13 cellular contexts compared by ENCODE assay signal in the genomic region with DNA sequence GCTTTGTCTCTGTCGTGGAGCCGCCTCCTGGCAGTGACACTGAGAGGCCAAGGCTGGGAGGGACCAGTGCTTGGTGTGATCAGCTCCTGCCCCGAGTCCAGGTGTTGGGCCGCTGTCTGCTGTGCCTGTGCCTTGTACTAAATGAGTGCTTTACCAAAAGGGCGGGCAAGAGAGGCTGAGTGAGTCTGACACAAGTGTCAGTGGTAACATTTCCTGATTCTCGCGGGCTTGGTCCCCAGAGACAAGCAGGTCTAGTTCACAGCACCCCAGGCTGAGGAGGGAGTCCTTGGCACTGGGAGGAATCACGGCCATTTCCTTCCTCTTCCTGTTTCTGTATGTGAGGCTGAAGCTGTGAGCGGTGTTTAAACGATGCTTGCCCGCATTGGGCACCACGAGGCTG. TPM values are rescaled to one million over a fixed set of nuclear protein-coding genes. Genes with fewer than 3 reads are reported as not detected.
A peak's percentile ranks its signal among the peaks of the same experiment; 100 is the strongest.
DNase-seq lines count a peak whose midpoint lies in the region; ATAC-seq and TF ChIP-seq lines count a peak whose summit lies in the region.
"Had no signal": no experiment of that assay in that cellular context is flagged by ENCODE, and none has a peak within 500 bp of the region (broad histone marks: within the 10 kb centered on the region; RNA-seq: fewer than 3 reads in every experiment).

No MANE protein-coding gene starts in this region.

- peaks cover 82% of the 10 kb centered on the region for H3K36me3 Mint-ChIP-seq in MCF 10A (ENCODE audit: insufficient read depth, unreplicated experiment)
- peaks cover 33% of the 10 kb centered on the region for H3K36me3 Mint-ChIP-seq in activated naive CD8-positive, alpha-beta T cell treated with anti-CD3 and anti-CD28 coated beads, Interleukin-2, amount 10 ng/mL, durations not matched to agents 7 days and 5 days

- H3K9me3 Mint-ChIP-seq in MCF 10A (ENCODE audit: unreplicated experiment), result no peaks in the 10 kb centered on the region
- no peaks in the 10 kb centered on the region for H3K9me3 Mint-ChIP-seq in activated naive CD8-positive, alpha-beta T cell treated with anti-CD3 and anti-CD28 coated beads, Interleukin-2, amount 10 ng/mL, durations not matched to agents 7 days and 5 days
- H3K9me3 Mint-ChIP-seq: mesothelial cell of epicardium had no signal

- H3K9me3 ChIP-seq in breast epithelium, result no peaks in the 10 kb centered on the region
- H3K9me3 ChIP-seq: tibial nerve had no signal

- TF ChIP-seq CTCF in MCF 10A (IDR thresholded peaks at IDR 0.05; ENCODE audit: unreplicated experiment) (no peak), breast epithelium (IDR thresholded peaks at IDR 0.05) (no peak)

- H3K27ac ChIP-seq in breast epithelium, result peak overlapping the region in 1 of 2 donors; percentile 3
- H3K27ac ChIP-seq: tibial nerve, VCaP had no signal

- no peaks in the 10 kb centered on the region for H3K4me1 Mint-ChIP-seq in MCF 10A (ENCODE audit: insufficient read depth, unreplicated experiment)
- peaks cover 45% of the 10 kb centered on the region for H3K4me1 Mint-ChIP-seq in activated naive CD8-positive, alpha-beta T cell treated with anti-CD3 and anti-CD28 coated beads, Interleukin-2, amount 10 ng/mL, durations not matched to agents 7 days and 5 days

- H3K4me1 ChIP-seq in breast epithelium, result no peaks in the 10 kb centered on the region

- no peak for DNase-seq in MCF 10A (ENCODE audit: unreplicated experiment)
- no peak for DNase-seq in breast epithelium (ENCODE audit: low spot score in 2 of 2)
- DNase-seq in NAMALWA (ENCODE audit: low spot score), result peak; percentile 62
- DNase-seq in activated naive CD8-positive, alpha-beta T cell treated with anti-CD3 and anti-CD28 coated beads, Interleukin-2, amount 10 ng/mL, durations not matched to agents 7 days and 5 days, result no peak
- DNase-seq in NCI-H446 (lab: John Stamatoyannopoulos, UW), result no peak
- DNase-seq in stimulated activated CD4-positive, alpha-beta T cell treated with anti-CD3 and anti-CD28 coated beads, Interleukin-2, amount 100 ng/mL, for 48 hours, result no peak
- DNase-seq: glutamatergic neuron, NCI-H2081 treated with DMSO at 0.1 percent for 48 hours had no signal

- no peak overlapping the region for H3K4me3 ChIP-seq in breast epithelium
- H3K4me3 ChIP-seq: tibial nerve had no signal

- CTCF ChIA-PET in MCF 10A (lab: Yijun Ruan, JAX), result interaction anchor here (0.6 kb wide), 1 partner anchor 175 kb away, joined by 3 read pairs; no protein-coding TSS in a partner anchor

- peak; percentile 3 for ATAC-seq in activated naive CD8-positive, alpha-beta T cell treated with anti-CD3 and anti-CD28 coated beads, Interleukin-2, amount 10 ng/mL, durations not matched to agents 7 days and 5 days (ENCODE audit: low read depth)
- ATAC-seq in GM21528 (IDR thresholded peaks at IDR 0.05; ENCODE audit: low FRiP score, unreplicated experiment), result no peak
- no peak for ATAC-seq in GM18505 (IDR thresholded peaks at IDR 0.05; ENCODE audit: unreplicated experiment)

- H3K27me3 Mint-ChIP-seq in MCF 10A (ENCODE audit: insufficient read depth, unreplicated experiment), result no peaks in the 10 kb centered on the region
- H3K27me3 Mint-ChIP-seq in activated naive CD8-positive, alpha-beta T cell treated with anti-CD3 and anti-CD28 coated beads, Interleukin-2, amount 10 ng/mL, durations not matched to agents 7 days and 5 days, result no peaks in the 10 kb centered on the region

- H3K36me3 ChIP-seq in breast epithelium, result peaks cover 10% of the 10 kb centered on the region

- POLR2A ChIA-PET in MCF 10A (lab: Yijun Ruan, JAX), result no interaction called here
- POLR2A ChIA-PET in activated naive CD8-positive, alpha-beta T cell treated with anti-CD3 and anti-CD28 coated beads, Interleukin-2, amount 10 ng/mL, durations not matched to agents 7 days and 5 days (lab: Charles Lee), result interaction anchor here (1.1 kb wide), 1 partner anchor 62 kb away, joined by 4 read pairs; a partner anchor contains a TSS

- no peaks in the 10 kb centered on the region for H3K27me3 ChIP-seq in breast epithelium
- H3K27me3 ChIP-seq: tibial nerve had no signal

- TF ChIP-seq POLR2A in breast epithelium (IDR thresholded peaks at IDR 0.05) (no peak), GM18505 (IDR thresholded peaks at IDR 0.05; ENCODE audit: borderline replicate concordance, extremely low read depth, insufficient read depth, insufficient read length) (no peak)

- H3K4me3 Mint-ChIP-seq in MCF 10A (ENCODE audit: unreplicated experiment), result no peak overlapping the region
- peak overlapping the region; percentile 48 for H3K4me3 Mint-ChIP-seq in activated naive CD8-positive, alpha-beta T cell treated with anti-CD3 and anti-CD28 coated beads, Interleukin-2, amount 10 ng/mL, durations not matched to agents 7 days and 5 days
- H3K4me3 Mint-ChIP-seq: mesothelial cell of epicardium had no signal

- BruUV-seq in MCF 10A (replicated peaks; lab: Mats Ljungman, UMichigan), result no TSS peak

- H3K27ac Mint-ChIP-seq in MCF 10A (ENCODE audit: low read depth, unreplicated experiment), result peak overlapping the region; percentile 61
- peak overlapping the region; percentile 79 for H3K27ac Mint-ChIP-seq in activated naive CD8-positive, alpha-beta T cell treated with anti-CD3 and anti-CD28 coated beads, Interleukin-2, amount 10 ng/mL, durations not matched to agents 7 days and 5 days
- H3K27ac Mint-ChIP-seq: mesothelial cell of epicardium had no signal

- intact Hi-C loops in MCF 10A (cut with micrococcal nuclease), result no loop called here
- intact Hi-C loops in breast epithelium (cut with DNase I; ENCODE audit: low total_unique reads), result no loop called here

RNA-seq across cellular contexts. Expression of a gene that starts 30.2 kb away (rescaled TPM):
- 5.5 and 9.2 TPM in 2 replicates for total RNA-seq in MCF 10A (2022)
- total RNA-seq in breast epithelium, result 1 to 10 TPM; 2.9 to 4.0 (median 3.8) TPM
- 1 to 10 TPM; 5.5 to 6.3 TPM for total RNA-seq in activated naive CD8-positive, alpha-beta T cell treated with anti-CD3 and anti-CD28 coated beads, Interleukin-2, amount 10 ng/mL, durations not matched to agents 7 days and 5 days
